Comparison of ENCODE assay signal across 1 cellular context in the genomic region with DNA sequence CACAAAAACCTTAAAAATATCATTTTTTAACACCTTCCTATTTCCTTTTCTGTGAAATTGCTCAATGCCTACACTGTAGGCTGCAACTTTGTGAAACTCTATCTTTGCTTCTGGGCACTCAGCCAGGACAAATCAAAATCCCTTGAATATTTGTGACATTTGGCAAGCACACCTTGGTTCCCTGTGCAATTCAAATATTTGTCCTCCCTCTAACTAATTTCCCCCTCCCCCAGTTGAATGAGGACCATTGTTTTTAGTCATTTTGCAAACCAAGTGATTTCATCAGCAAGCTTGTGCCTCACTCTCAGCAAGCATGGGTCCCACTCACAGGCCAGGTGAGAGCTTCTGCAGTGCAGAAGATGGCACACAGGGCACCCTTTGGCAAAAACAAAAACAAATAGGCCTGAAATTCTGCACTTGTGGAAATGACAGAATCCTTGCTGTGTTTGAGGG.
TF ChIP-seq lines count a peak whose summit lies in the region.

No MANE protein-coding gene starts in this region.

TF ChIP-seq in HepG2, 621 proteins besides CTCF, POLR2A, EP300 and RAD21 (continued from another document and continues in another):
- TF ChIP-seq, protein P1, sequence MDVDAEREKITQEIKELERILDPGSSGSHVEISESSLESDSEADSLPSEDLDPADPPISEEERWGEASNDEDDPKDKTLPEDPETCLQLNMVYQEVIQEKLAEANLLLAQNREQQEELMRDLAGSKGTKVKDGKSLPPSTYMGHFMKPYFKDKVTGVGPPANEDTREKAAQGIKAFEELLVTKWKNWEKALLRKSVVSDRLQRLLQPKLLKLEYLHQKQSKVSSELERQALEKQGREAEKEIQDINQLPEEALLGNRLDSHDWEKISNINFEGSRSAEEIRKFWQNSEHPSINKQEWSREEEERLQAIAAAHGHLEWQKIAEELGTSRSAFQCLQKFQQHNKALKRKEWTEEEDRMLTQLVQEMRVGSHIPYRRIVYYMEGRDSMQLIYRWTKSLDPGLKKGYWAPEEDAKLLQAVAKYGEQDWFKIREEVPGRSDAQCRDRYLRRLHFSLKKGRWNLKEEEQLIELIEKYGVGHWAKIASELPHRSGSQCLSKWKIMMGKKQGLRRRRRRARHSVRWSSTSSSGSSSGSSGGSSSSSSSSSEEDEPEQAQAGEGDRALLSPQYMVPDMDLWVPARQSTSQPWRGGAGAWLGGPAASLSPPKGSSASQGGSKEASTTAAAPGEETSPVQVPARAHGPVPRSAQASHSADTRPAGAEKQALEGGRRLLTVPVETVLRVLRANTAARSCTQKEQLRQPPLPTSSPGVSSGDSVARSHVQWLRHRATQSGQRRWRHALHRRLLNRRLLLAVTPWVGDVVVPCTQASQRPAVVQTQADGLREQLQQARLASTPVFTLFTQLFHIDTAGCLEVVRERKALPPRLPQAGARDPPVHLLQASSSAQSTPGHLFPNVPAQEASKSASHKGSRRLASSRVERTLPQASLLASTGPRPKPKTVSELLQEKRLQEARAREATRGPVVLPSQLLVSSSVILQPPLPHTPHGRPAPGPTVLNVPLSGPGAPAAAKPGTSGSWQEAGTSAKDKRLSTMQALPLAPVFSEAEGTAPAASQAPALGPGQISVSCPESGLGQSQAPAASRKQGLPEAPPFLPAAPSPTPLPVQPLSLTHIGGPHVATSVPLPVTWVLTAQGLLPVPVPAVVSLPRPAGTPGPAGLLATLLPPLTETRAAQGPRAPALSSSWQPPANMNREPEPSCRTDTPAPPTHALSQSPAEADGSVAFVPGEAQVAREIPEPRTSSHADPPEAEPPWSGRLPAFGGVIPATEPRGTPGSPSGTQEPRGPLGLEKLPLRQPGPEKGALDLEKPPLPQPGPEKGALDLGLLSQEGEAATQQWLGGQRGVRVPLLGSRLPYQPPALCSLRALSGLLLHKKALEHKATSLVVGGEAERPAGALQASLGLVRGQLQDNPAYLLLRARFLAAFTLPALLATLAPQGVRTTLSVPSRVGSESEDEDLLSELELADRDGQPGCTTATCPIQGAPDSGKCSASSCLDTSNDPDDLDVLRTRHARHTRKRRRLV (CRISPR knock-in tag; IDR thresholded peaks at IDR 0.05) = peak; percentile 79; the same call in 1 of the 2 replicates
- TF ChIP-seq ZNF598 (CRISPR knock-in tag; IDR thresholded peaks at IDR 0.05; ENCODE audit: borderline replicate concordance) = no peak
- no peak for TF ChIP-seq SIN3A (IDR thresholded peaks at IDR 0.05; ENCODE audit: borderline replicate concordance, low read depth, low read length)
- TF ChIP-seq, protein P2, sequence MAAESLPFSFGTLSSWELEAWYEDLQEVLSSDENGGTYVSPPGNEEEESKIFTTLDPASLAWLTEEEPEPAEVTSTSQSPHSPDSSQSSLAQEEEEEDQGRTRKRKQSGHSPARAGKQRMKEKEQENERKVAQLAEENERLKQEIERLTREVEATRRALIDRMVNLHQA (CRISPR knock-in tag; IDR thresholded peaks at IDR 0.05) = peak; percentile 80; the same call in 1 of the 2 replicates
- 0 out of 2 replicates have a peak, but pooled peaks have one; percentile 75 for TF ChIP-seq ZFP37 (CRISPR knock-in tag; IDR thresholded peaks at IDR 0.05; ENCODE audit: borderline replicate concordance)
- TF ChIP-seq ATRX (CRISPR knock-in tag; IDR thresholded peaks at IDR 0.05; ENCODE audit: borderline replicate concordance) = no peak
- TF ChIP-seq PCBP1 (IDR thresholded peaks at IDR 0.05; ENCODE audit: borderline replicate concordance, low read depth, low read length) = no peak
- TF ChIP-seq EHMT2 (IDR thresholded peaks at IDR 0.05; ENCODE audit: borderline replicate concordance, low read depth, low read length) = peak; percentile 93; the same call in 1 of the 2 replicates
- TF ChIP-seq FOXO1 (CRISPR knock-in tag; IDR thresholded peaks at IDR 0.05) = peak; percentile 81; the same call in 1 of the 2 replicates
- no peak for TF ChIP-seq PAF1 (CRISPR knock-in tag; IDR thresholded peaks at IDR 0.05)
- TF ChIP-seq, protein P3, sequence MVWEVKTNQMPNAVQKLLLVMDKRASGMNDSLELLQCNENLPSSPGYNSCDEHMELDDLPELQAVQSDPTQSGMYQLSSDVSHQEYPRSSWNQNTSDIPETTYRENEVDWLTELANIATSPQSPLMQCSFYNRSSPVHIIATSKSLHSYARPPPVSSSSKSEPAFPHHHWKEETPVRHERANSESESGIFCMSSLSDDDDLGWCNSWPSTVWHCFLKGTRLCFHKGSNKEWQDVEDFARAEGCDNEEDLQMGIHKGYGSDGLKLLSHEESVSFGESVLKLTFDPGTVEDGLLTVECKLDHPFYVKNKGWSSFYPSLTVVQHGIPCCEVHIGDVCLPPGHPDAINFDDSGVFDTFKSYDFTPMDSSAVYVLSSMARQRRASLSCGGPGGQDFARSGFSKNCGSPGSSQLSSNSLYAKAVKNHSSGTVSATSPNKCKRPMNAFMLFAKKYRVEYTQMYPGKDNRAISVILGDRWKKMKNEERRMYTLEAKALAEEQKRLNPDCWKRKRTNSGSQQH (CRISPR knock-in tag; IDR thresholded peaks at IDR 0.05; ENCODE audit: low read depth) = peak; percentile 82; the same call in 1 of the 2 replicates
- peak; percentile 97 for TF ChIP-seq SALL1 (CRISPR knock-in tag; IDR thresholded peaks at IDR 0.05)
- TF ChIP-seq, protein P4, sequence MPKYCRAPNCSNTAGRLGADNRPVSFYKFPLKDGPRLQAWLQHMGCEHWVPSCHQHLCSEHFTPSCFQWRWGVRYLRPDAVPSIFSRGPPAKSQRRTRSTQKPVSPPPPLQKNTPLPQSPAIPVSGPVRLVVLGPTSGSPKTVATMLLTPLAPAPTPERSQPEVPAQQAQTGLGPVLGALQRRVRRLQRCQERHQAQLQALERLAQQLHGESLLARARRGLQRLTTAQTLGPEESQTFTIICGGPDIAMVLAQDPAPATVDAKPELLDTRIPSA (CRISPR knock-in tag; IDR thresholded peaks at IDR 0.05; ENCODE audit: borderline replicate concordance) = no peak
- TF ChIP-seq, protein P5, sequence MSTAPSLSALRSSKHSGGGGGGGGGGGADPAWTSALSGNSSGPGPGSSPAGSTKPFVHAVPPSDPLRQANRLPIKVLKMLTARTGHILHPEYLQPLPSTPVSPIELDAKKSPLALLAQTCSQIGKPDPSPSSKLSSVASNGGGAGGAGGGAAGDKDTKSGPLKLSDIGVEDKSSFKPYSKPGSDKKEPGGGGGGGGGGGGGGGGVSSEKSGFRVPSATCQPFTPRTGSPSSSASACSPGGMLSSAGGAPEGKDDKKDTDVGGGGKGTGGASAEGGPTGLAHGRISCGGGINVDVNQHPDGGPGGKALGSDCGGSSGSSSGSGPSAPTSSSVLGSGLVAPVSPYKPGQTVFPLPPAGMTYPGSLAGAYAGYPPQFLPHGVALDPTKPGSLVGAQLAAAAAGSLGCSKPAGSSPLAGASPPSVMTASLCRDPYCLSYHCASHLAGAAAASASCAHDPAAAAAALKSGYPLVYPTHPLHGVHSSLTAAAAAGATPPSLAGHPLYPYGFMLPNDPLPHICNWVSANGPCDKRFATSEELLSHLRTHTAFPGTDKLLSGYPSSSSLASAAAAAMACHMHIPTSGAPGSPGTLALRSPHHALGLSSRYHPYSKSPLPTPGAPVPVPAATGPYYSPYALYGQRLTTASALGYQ (CRISPR knock-in tag; IDR thresholded peaks at IDR 0.05) = peak; percentile 97
- peak; percentile 54; the same call in 1 of the 2 replicates for TF ChIP-seq JUN (CRISPR knock-in tag; IDR thresholded peaks at IDR 0.05)
- no peak for TF ChIP-seq FOXP1 (IDR thresholded peaks at IDR 0.05)
- TF ChIP-seq FOXP1 (CRISPR knock-in tag; IDR thresholded peaks at IDR 0.05) = peak; percentile 89
- no peak for TF ChIP-seq CENPT (CRISPR knock-in tag; IDR thresholded peaks at IDR 0.05; ENCODE audit: low read depth)
- peak; percentile 75; the same call in 1 of the 2 replicates for TF ChIP-seq ZNF749 (CRISPR knock-in tag; IDR thresholded peaks at IDR 0.05; ENCODE audit: borderline replicate concordance)
- TF ChIP-seq ZNF101 (CRISPR knock-in tag; IDR thresholded peaks at IDR 0.05; ENCODE audit: borderline replicate concordance, low read depth) = 0 out of 2 replicates have a peak, but pooled peaks have one; percentile 28
- peak; percentile 97 for TF ChIP-seq ZNF3 (CRISPR knock-in tag; IDR thresholded peaks at IDR 0.05)
- TF ChIP-seq, protein P6, sequence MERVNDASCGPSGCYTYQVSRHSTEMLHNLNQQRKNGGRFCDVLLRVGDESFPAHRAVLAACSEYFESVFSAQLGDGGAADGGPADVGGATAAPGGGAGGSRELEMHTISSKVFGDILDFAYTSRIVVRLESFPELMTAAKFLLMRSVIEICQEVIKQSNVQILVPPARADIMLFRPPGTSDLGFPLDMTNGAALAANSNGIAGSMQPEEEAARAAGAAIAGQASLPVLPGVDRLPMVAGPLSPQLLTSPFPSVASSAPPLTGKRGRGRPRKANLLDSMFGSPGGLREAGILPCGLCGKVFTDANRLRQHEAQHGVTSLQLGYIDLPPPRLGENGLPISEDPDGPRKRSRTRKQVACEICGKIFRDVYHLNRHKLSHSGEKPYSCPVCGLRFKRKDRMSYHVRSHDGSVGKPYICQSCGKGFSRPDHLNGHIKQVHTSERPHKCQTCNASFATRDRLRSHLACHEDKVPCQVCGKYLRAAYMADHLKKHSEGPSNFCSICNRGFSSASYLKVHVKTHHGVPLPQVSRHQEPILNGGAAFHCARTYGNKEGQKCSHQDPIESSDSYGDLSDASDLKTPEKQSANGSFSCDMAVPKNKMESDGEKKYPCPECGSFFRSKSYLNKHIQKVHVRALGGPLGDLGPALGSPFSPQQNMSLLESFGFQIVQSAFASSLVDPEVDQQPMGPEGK (CRISPR knock-in tag; IDR thresholded peaks at IDR 0.05) = peak; percentile 81
- TF ChIP-seq, protein P7, sequence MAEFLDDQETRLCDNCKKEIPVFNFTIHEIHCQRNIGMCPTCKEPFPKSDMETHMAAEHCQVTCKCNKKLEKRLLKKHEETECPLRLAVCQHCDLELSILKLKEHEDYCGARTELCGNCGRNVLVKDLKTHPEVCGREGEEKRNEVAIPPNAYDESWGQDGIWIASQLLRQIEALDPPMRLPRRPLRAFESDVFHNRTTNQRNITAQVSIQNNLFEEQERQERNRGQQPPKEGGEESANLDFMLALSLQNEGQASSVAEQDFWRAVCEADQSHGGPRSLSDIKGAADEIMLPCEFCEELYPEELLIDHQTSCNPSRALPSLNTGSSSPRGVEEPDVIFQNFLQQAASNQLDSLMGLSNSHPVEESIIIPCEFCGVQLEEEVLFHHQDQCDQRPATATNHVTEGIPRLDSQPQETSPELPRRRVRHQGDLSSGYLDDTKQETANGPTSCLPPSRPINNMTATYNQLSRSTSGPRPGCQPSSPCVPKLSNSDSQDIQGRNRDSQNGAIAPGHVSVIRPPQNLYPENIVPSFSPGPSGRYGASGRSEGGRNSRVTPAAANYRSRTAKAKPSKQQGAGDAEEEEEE (CRISPR knock-in tag; IDR thresholded peaks at IDR 0.05; ENCODE audit: borderline replicate concordance) = no peak
- TF ChIP-seq, protein P8, sequence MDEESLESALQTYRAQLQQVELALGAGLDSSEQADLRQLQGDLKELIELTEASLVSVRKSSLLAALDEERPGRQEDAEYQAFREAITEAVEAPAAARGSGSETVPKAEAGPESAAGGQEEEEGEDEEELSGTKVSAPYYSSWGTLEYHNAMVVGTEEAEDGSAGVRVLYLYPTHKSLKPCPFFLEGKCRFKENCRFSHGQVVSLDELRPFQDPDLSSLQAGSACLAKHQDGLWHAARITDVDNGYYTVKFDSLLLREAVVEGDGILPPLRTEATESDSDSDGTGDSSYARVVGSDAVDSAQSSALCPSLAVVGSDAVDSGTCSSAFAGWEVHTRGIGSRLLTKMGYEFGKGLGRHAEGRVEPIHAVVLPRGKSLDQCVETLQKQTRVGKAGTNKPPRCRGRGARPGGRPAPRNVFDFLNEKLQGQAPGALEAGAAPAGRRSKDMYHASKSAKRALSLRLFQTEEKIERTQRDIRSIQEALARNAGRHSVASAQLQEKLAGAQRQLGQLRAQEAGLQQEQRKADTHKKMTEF (CRISPR knock-in tag; IDR thresholded peaks at IDR 0.05) = peak; percentile 94
- peak; percentile 70 for TF ChIP-seq TCF7 (IDR thresholded peaks at IDR 0.05; ENCODE audit: low read depth)
- no peak for TF ChIP-seq GTF3A (CRISPR knock-in tag; conservative IDR thresholded peaks at IDR 0.05)
- peak; percentile 97 for TF ChIP-seq ZNF292 (CRISPR knock-in tag; IDR thresholded peaks at IDR 0.05; ENCODE audit: borderline replicate concordance, low read depth)
- peak; percentile 91 for TF ChIP-seq MEIS1 (CRISPR knock-in tag; IDR thresholded peaks at IDR 0.05; ENCODE audit: borderline replicate concordance)
- TF ChIP-seq ZNF788 (CRISPR knock-in tag; IDR thresholded peaks at IDR 0.05; ENCODE audit: borderline replicate concordance) = peak; percentile 73; the same call in 1 of the 2 replicates
- no peak for TF ChIP-seq NBN (conservative IDR thresholded peaks at IDR 0.05)
- peak; percentile 66 for TF ChIP-seq ZNF121 (CRISPR knock-in tag; IDR thresholded peaks at IDR 0.05)
- no peak for TF ChIP-seq ZFP41 (CRISPR knock-in tag; IDR thresholded peaks at IDR 0.05; ENCODE audit: borderline replicate concordance)
- TF ChIP-seq ZNF547 (CRISPR knock-in tag; IDR thresholded peaks at IDR 0.05) = no peak
- TF ChIP-seq, protein P9, sequence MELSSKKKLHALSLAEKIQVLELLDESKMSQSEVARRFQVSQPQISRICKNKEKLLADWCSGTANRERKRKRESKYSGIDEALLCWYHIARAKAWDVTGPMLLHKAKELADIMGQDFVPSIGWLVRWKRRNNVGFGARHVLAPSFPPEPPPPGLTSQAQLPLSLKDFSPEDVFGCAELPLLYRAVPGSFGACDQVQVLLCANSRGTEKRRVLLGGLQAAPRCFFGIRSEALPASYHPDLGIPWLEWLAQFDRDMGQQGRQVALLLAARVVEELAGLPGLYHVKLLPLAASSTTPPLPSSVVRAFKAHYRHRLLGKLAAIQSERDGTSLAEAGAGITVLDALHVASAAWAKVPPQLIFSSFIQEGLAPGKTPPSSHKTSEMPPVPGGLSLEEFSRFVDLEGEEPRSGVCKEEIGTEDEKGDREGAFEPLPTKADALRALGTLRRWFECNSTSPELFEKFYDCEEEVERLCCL (CRISPR knock-in tag; IDR thresholded peaks at IDR 0.05; ENCODE audit: borderline replicate concordance) = no peak
- TF ChIP-seq, protein P10, sequence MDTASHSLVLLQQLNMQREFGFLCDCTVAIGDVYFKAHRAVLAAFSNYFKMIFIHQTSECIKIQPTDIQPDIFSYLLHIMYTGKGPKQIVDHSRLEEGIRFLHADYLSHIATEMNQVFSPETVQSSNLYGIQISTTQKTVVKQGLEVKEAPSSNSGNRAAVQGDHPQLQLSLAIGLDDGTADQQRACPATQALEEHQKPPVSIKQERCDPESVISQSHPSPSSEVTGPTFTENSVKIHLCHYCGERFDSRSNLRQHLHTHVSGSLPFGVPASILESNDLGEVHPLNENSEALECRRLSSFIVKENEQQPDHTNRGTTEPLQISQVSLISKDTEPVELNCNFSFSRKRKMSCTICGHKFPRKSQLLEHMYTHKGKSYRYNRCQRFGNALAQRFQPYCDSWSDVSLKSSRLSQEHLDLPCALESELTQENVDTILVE (CRISPR knock-in tag; IDR thresholded peaks at IDR 0.05) = peak; percentile 91
- TF ChIP-seq, protein P11, sequence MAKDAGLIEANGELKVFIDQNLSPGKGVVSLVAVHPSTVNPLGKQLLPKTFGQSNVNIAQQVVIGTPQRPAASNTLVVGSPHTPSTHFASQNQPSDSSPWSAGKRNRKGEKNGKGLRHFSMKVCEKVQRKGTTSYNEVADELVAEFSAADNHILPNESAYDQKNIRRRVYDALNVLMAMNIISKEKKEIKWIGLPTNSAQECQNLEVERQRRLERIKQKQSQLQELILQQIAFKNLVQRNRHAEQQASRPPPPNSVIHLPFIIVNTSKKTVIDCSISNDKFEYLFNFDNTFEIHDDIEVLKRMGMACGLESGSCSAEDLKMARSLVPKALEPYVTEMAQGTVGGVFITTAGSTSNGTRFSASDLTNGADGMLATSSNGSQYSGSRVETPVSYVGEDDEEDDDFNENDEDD (CRISPR knock-in tag; IDR thresholded peaks at IDR 0.05; ENCODE audit: borderline replicate concordance) = peak; percentile 22; the same call in 1 of the 2 replicates
- TF ChIP-seq ZNF644 (CRISPR knock-in tag; IDR thresholded peaks at IDR 0.05; ENCODE audit: low read depth) = peak; percentile 95
- TF ChIP-seq ZNF792 (CRISPR knock-in tag; IDR thresholded peaks at IDR 0.05) = peak; percentile 92
- no peak for TF ChIP-seq ZNF773 (CRISPR knock-in tag; IDR thresholded peaks at IDR 0.05; ENCODE audit: borderline replicate concordance)
- TF ChIP-seq ZC3H13 (CRISPR knock-in tag; IDR thresholded peaks at IDR 0.05) = no peak
